In genomic region chr11:116217006-116217405, GRCh38 we compare ENCODE assay signal across 8 cellular contexts.
DNase-seq lines count a peak whose midpoint lies in the region; ATAC-seq and TF ChIP-seq lines count a peak whose summit lies in the region.

No MANE protein-coding gene starts in this region.

- no peak overlapping the region for H3K4me3 ChIP-seq in AG09309 (ENCODE audit: control insufficient read depth, low read depth, low read length)
- no peak overlapping the region for H3K4me3 ChIP-seq in GM06990 (replicated peaks; ENCODE audit: low read depth, low read length)
- no peak overlapping the region for H3K4me3 ChIP-seq in Peyer's patch
- H3K4me3 ChIP-seq in fibroblast of lung (replicated peaks in 1 of 4; ENCODE audit: control extremely low read depth in 1 of 4, insufficient read depth in 1 of 4, low read depth in 3 of 4, low read length in 4 of 4) = no peak overlapping the region

- TF ChIP-seq POLR2A in Peyer's patch (IDR thresholded peaks at IDR 0.05) = no peak

- no peaks in the 10 kb centered on the region for H3K4me1 ChIP-seq in Peyer's patch
- H3K4me1 ChIP-seq in fibroblast of lung (ENCODE audit: control insufficient read depth, extremely low read depth, insufficient read depth, low read length) = no peaks in the 10 kb centered on the region

- H4K20me1 ChIP-seq in fibroblast of lung (ENCODE audit: control insufficient read depth, extremely low read depth, insufficient read depth, low read length) = no peaks in the 10 kb centered on the region

- TF ChIP-seq CTCF in AG09309 (IDR thresholded peaks at IDR 0.05; ENCODE audit: control insufficient read depth, insufficient read depth, low read depth, low read length, missing control alignments) (peak; percentile 83), GM06990 (IDR thresholded peaks at IDR 0.05; ENCODE audit: insufficient read depth, low read length, poor library complexity, severe bottlenecking) (peak; percentile 85), Peyer's patch (IDR thresholded peaks at IDR 0.05) (peak in 4 of 6 experiments; percentile 25 to 68 (median 50)), fibroblast of lung (conservative IDR thresholded peaks at IDR 0.05 in 1 of 2, IDR thresholded peaks at IDR 0.05 in 1 of 2; ENCODE audit: low read depth in 1 of 2, low read length in 2 of 2) (peak; percentile 41 to 65)

- no peak overlapping the region for H2AFZ ChIP-seq in fibroblast of lung (ENCODE audit: low read length)

- no peak overlapping the region for H3K4me2 ChIP-seq in fibroblast of lung (ENCODE audit: extremely low read depth, insufficient read depth, low read length)

- no peak overlapping the region for H3K9ac ChIP-seq in fibroblast of lung (ENCODE audit: insufficient read depth, low read length)

- DNase-seq in AG09309 (ENCODE audit: low read depth) = peak; percentile 10
- no peak for DNase-seq in GM06990 (ENCODE audit: extremely low read depth, insufficient read length)
- DNase-seq in Peyer's patch = peak in 2 of 3 donors; percentile 64 to 75
- peak; percentile 27 to 31 for DNase-seq in fibroblast of lung (ENCODE audit: low read depth in 2 of 2)
- DNase-seq in renal cortical epithelial cell (ENCODE audit: low read depth) = peak; percentile 50
- DNase-seq in HuH-7.5 (ENCODE audit: low spot score) = no peak

- H3K27ac ChIP-seq in Peyer's patch (no peak overlapping the region), fibroblast of lung (ENCODE audit: insufficient read depth, low read length) (no peak overlapping the region)

- H3K36me3 ChIP-seq in GM06990 (ENCODE audit: control insufficient read depth, insufficient read depth, low read length) = no peaks in the 10 kb centered on the region
- H3K36me3 ChIP-seq in Peyer's patch = no peaks in the 10 kb centered on the region
- H3K36me3 ChIP-seq in fibroblast of lung (ENCODE audit: control insufficient read depth, insufficient read depth, low read length) = no peaks in the 10 kb centered on the region

- no peaks in the 10 kb centered on the region for H3K27me3 ChIP-seq in GM06990 (replicated peaks; ENCODE audit: control insufficient read depth, insufficient read depth, low read length)
- no peaks in the 10 kb centered on the region for H3K27me3 ChIP-seq in Peyer's patch
- H3K27me3 ChIP-seq in fibroblast of lung (ENCODE audit: control insufficient read depth, insufficient read depth, low read length) = no peaks in the 10 kb centered on the region

- ATAC-seq in GM19463 (IDR thresholded peaks at IDR 0.05; ENCODE audit: unreplicated experiment) (no peak), GM21381 (IDR thresholded peaks at IDR 0.05; ENCODE audit: unreplicated experiment) (no peak)

- no peaks in the 10 kb centered on the region for H3K79me2 ChIP-seq in fibroblast of lung (ENCODE audit: control insufficient read depth, insufficient read depth, low read length)

- no peaks in the 10 kb centered on the region for H3K9me3 ChIP-seq in Peyer's patch
- H3K9me3 ChIP-seq in fibroblast of lung (ENCODE audit: control insufficient read depth, insufficient read depth, low read depth, low read length) = no peaks in the 10 kb centered on the region

Comparison
In these comparisons a context has a peak if more than half of its experiments do, and no peak if none do; other contexts are left out.
1. DNase-seq: peak in AG09309 (single experiment), Peyer's patch (2 of 3), fibroblast of lung (2 of 2) and renal cortical epithelial cell (single experiment); none in GM06990 (single experiment) and HuH-7.5 (single experiment).
2. Peak in every context shown above with its lines, with median percentiles within 50 percentile points of each other: CTCF ChIP-seq.